In the genomic region with DNA sequence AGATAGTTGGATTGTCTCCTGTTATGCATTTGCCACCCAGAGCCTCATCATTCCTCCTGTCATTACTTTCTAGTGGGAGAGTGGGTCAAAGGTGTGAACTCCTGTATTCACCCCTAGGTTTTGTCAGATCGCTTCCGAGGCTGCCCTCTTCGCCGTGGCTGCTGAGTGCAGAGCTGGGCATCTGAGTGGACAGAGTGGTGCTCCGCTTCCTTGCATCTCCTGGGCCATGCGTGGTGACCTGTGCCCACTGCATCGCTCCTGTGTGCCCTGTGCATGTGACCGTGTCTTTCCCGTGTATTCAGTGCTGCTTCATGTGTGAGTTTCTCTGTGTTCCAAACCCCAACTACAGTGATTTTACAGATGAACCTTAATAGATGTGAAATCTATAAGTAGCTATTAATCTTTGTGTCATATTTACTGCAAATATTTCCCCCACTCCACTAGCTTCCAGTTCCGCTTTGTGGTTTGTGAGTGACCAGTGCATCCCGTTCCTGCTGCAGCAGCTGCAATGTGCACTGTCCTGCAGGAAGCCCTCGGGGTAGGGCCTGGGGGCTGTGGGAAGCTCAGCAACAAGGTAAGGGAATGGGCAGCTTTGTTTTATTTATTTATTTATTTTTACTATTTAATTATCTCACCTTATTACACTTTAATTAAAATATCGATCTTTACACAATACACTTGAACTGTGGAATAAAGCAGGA, we compare ENCODE assay signal across 25 cellular contexts. TPM values are rescaled to one million over a fixed set of nuclear protein-coding genes. Genes with fewer than 3 reads are reported as not detected.
DNase-seq lines count a peak whose midpoint lies in the region; ATAC-seq and TF ChIP-seq lines count a peak whose summit lies in the region.
"Had no signal": no experiment of that assay in that cellular context is flagged by ENCODE, and none has a peak within 500 bp of the region (broad histone marks: within the 10 kb centered on the region; RNA-seq: fewer than 3 reads in every experiment).

No MANE protein-coding gene starts in this region.

- no peak overlapping the region for H2BK15ac ChIP-seq in neuronal stem cell (ENCODE audit: low read length)

- peak overlapping the region; percentile 56 for H3K23ac ChIP-seq in neuronal stem cell (ENCODE audit: low read depth, low read length, poor library complexity)

- H3K36me3 ChIP-seq in right atrium auricular region (no peaks in the 10 kb centered on the region), neuronal stem cell (replicated peaks in 1 of 2; ENCODE audit: control insufficient read depth in 2 of 2, insufficient read depth in 2 of 2, low read length in 2 of 2) (no peaks in the 10 kb centered on the region), vagina (no peaks in the 10 kb centered on the region)
- H3K36me3 ChIP-seq: BLaER1 treated with 17β-estradiol and CSF1 and Interleukin-3, amounts not matched to agents 10 nM and 100 nM had no signal

- no peak overlapping the region for H2AK5ac ChIP-seq in neuronal stem cell (ENCODE audit: low read depth, low read length)

- peaks cover 62 to 75% of the 10 kb centered on the region in 2 donors for H3K27me3 Mint-ChIP-seq in effector memory CD8-positive, alpha-beta T cell

- intact Hi-C loops in right cardiac atrium (cut with DNase I) (no loop called here), vagina (cut with DNase I) (loop anchor here (10.0 kb wide), 1 partner anchor 56 kb away; a partner anchor contains a TSS)

- H3K4me1 ChIP-seq in right atrium auricular region = no peaks in the 10 kb centered on the region
- H3K4me1 ChIP-seq in right cardiac atrium (ENCODE audit: control insufficient read depth, insufficient read depth, low read length) = no peaks in the 10 kb centered on the region
- H3K4me1 ChIP-seq in neuronal stem cell (ENCODE audit: control insufficient read depth in 2 of 2, insufficient read depth in 1 of 2, low read depth in 1 of 2, low read length in 2 of 2) = no peaks in the 10 kb centered on the region
- peaks cover 2% of the 10 kb centered on the region for H3K4me1 ChIP-seq in vagina

- H3K18ac ChIP-seq in neuronal stem cell (ENCODE audit: low read length) = no peak overlapping the region

- H3K9ac ChIP-seq in neuronal stem cell (ENCODE audit: low read depth, low read length, poor library complexity) = no peak overlapping the region
- H3K9ac ChIP-seq: BLaER1 treated with 17β-estradiol and CSF1 and Interleukin-3, amounts not matched to agents 10 nM and 100 nM had no signal

- DNase-seq in right atrium auricular region (ENCODE audit: low spot score) = peak; percentile 28
- no peak for DNase-seq in right cardiac atrium
- peak; percentile 17 for DNase-seq in activated CD8-positive, alpha-beta memory T cell treated with anti-CD3 and anti-CD28 coated beads, Interleukin-2, amount 50 U/mL, for 48 hours
- no peak for DNase-seq in neuronal stem cell (ENCODE audit: low spot score)
- DNase-seq in vagina (ENCODE audit: extremely low spot score in 2 of 2) = peak; percentile 42 to 84
- no peak for DNase-seq in SIG-M5 (lab: John Stamatoyannopoulos, UW)
- DNase-seq in effector memory CD8-positive, alpha-beta T cell = no peak
- DNase-seq: activated T-cell treated with anti-CD3 and anti-CD28 coated beads, Interleukin-2, amount 50 U/mL, for 72 hours; amniotic stem cell; NCI-H1105 treated with DMSO at 0.1 percent for 48 hours; NCI-H2081; nucleus accumbens; PC-9; SHP77; SW 1271; T1000 had no signal

- ATAC-seq in right cardiac atrium (no peak), GM18511 (IDR thresholded peaks at IDR 0.05; ENCODE audit: unreplicated experiment) (no peak)
- no peak for ATAC-seq in effector memory CD8-positive, alpha-beta T cell (replicated peaks)
- ATAC-seq: activated CD4-positive, CD25-positive, alpha-beta regulatory T cell treated with anti-CD3 and anti-CD28 coated beads, Interleukin-2, amount 50 U/mL, for 24 hours; activated T-cell treated with anti-CD3 and anti-CD28 coated beads, Interleukin-2, amount 50 U/mL, for 72 hours; stimulated activated effector memory CD8-positive, alpha-beta T cell treated with anti-CD3 and anti-CD28 coated beads, Interleukin-12 subunit alpha, Interleukin-12 subunit beta, amount 100 ng/mL, for 72 hours had no signal

- no peak for TF ChIP-seq POLR2A in vagina (IDR thresholded peaks at IDR 0.05)

- no peak overlapping the region for H4K8ac ChIP-seq in neuronal stem cell (ENCODE audit: low read depth, low read length)

- H3K9me3 ChIP-seq in right atrium auricular region = peaks cover 0 to 11% of the 10 kb centered on the region in 2 donors
- no peaks in the 10 kb centered on the region for H3K9me3 ChIP-seq in right cardiac atrium (ENCODE audit: control insufficient read depth, low read length)
- H3K9me3 ChIP-seq in neuronal stem cell (replicated peaks in 1 of 2; ENCODE audit: control insufficient read depth in 2 of 2, insufficient read depth in 1 of 2, low read depth in 1 of 2, low read length in 2 of 2) = peaks cover 2 to 7% of the 10 kb centered on the region in 2 donors
- H3K9me3 ChIP-seq in vagina = no peaks in the 10 kb centered on the region

- no peak overlapping the region for H3K27ac Mint-ChIP-seq in effector memory CD8-positive, alpha-beta T cell
- H3K27ac Mint-ChIP-seq: activated naive CD4-positive, alpha-beta T cell treated with anti-CD3 and anti-CD28 coated beads, Interleukin-2, amount 10 ng/mL, durations not matched to agents 7 days and 5 days; activated T-cell treated with anti-CD3 and anti-CD28 coated beads, Interleukin-2, amount 50 U/mL, for 72 hours; dendritic cell treated with granulocyte-macrophage colony-stimulating factor and Interleukin-4, amounts not matched to agents 40 ng/mL and 50 ng/mL, for 4 days; H9; stimulated activated effector memory CD8-positive, alpha-beta T cell treated with anti-CD3 and anti-CD28 coated beads, Interleukin-12 subunit alpha, Interleukin-12 subunit beta, amount 100 ng/mL, for 72 hours had no signal

- H3K4ac ChIP-seq in neuronal stem cell (ENCODE audit: low read length) = no peak overlapping the region

- H3K4me3 Mint-ChIP-seq in effector memory CD8-positive, alpha-beta T cell = no peak overlapping the region
- H3K4me3 Mint-ChIP-seq: activated naive CD4-positive, alpha-beta T cell treated with anti-CD3 and anti-CD28 coated beads, Interleukin-2, amount 10 ng/mL, durations not matched to agents 7 days and 5 days; activated T-cell treated with anti-CD3 and anti-CD28 coated beads, Interleukin-2, amount 50 U/mL, for 72 hours; dendritic cell treated with granulocyte-macrophage colony-stimulating factor and Interleukin-4, amounts not matched to agents 40 ng/mL and 50 ng/mL, for 4 days; H9; stimulated activated effector memory CD8-positive, alpha-beta T cell treated with anti-CD3 and anti-CD28 coated beads, Interleukin-12 subunit alpha, Interleukin-12 subunit beta, amount 100 ng/mL, for 72 hours had no signal

- no peaks in the 10 kb centered on the region for H3K4me1 Mint-ChIP-seq in effector memory CD8-positive, alpha-beta T cell (ENCODE audit: low read depth in 2 of 2)
- H3K4me1 Mint-ChIP-seq: activated naive CD4-positive, alpha-beta T cell treated with anti-CD3 and anti-CD28 coated beads, Interleukin-2, amount 10 ng/mL, durations not matched to agents 7 days and 5 days; stimulated activated effector memory CD8-positive, alpha-beta T cell treated with anti-CD3 and anti-CD28 coated beads, Interleukin-12 subunit alpha, Interleukin-12 subunit beta, amount 100 ng/mL, for 72 hours had no signal

- no peak overlapping the region for H3K27ac ChIP-seq in right atrium auricular region
- no peak overlapping the region for H3K27ac ChIP-seq in right cardiac atrium (ENCODE audit: low read length)
- H3K27ac ChIP-seq in neuronal stem cell (replicated peaks; ENCODE audit: low read length) = no peak overlapping the region
- H3K27ac ChIP-seq in vagina = no peak overlapping the region
- H3K27ac ChIP-seq: BLaER1 treated with 17β-estradiol and CSF1 and Interleukin-3, amounts not matched to agents 10 nM and 100 nM; PC-9 had no signal

- H2BK5ac ChIP-seq in neuronal stem cell (ENCODE audit: low read length) = no peak overlapping the region

- peaks cover 6 to 9% of the 10 kb centered on the region in 2 donors for H3K9me3 Mint-ChIP-seq in effector memory CD8-positive, alpha-beta T cell

- no peak overlapping the region for H2BK120ac ChIP-seq in neuronal stem cell (ENCODE audit: low read depth, low read length)

- H2BK12ac ChIP-seq in neuronal stem cell (ENCODE audit: low read length) = no peak overlapping the region

- H3K14ac ChIP-seq in neuronal stem cell (ENCODE audit: low read length) = no peak overlapping the region

- no peaks in the 10 kb centered on the region for H3K27me3 ChIP-seq in right atrium auricular region
- no peaks in the 10 kb centered on the region for H3K27me3 ChIP-seq in right cardiac atrium (ENCODE audit: control insufficient read depth, insufficient read depth)
- peaks cover 0 to 2% (median 0%) of the 10 kb centered on the region in 3 experiments for H3K27me3 ChIP-seq in neuronal stem cell (ENCODE audit: control insufficient read depth in 3 of 3, insufficient read depth in 3 of 3, low read depth in 1 of 3, low read length in 3 of 3)
- H3K27me3 ChIP-seq in vagina = no peaks in the 10 kb centered on the region
- H3K27me3 ChIP-seq: BLaER1 treated with 17β-estradiol and CSF1 and Interleukin-3, amounts not matched to agents 10 nM and 100 nM had no signal

- H3K36me3 Mint-ChIP-seq in effector memory CD8-positive, alpha-beta T cell (ENCODE audit: insufficient read depth) = peaks cover 8% of the 10 kb centered on the region
- H3K36me3 Mint-ChIP-seq: activated naive CD4-positive, alpha-beta T cell treated with anti-CD3 and anti-CD28 coated beads, Interleukin-2, amount 10 ng/mL, durations not matched to agents 7 days and 5 days; stimulated activated effector memory CD8-positive, alpha-beta T cell treated with anti-CD3 and anti-CD28 coated beads, Interleukin-12 subunit alpha, Interleukin-12 subunit beta, amount 100 ng/mL, for 72 hours had no signal

- H3K4me3 ChIP-seq in right atrium auricular region (no peak overlapping the region), right cardiac atrium (ENCODE audit: low read length) (no peak overlapping the region), neuronal stem cell (ENCODE audit: low read length in 2 of 2) (no peak overlapping the region), vagina (no peak overlapping the region)
- H3K4me3 ChIP-seq: BLaER1 treated with 17β-estradiol and CSF1 and Interleukin-3, amounts not matched to agents 10 nM and 100 nM; PC-9 had no signal

- H3K4me2 ChIP-seq in neuronal stem cell (ENCODE audit: insufficient read depth, low read length, poor library complexity, severe bottlenecking) = no peak overlapping the region
- H3K4me2 ChIP-seq: BLaER1 treated with 17β-estradiol and CSF1 and Interleukin-3, amounts not matched to agents 10 nM and 100 nM; PC-9 had no signal

- no peak overlapping the region for H4K91ac ChIP-seq in neuronal stem cell (ENCODE audit: low read depth, low read length, poor library complexity)

- WGBS in right cardiac atrium = 91% methylated on average over 13 of the region's 13 CpGs
- WGBS in neuronal stem cell (ENCODE audit: extremely low coverage in 2 of 2, insufficient read length in 2 of 2, insufficient replicate concordance in 1 of 2), 2 donors = no CpG with 5 or more reads among the region's 13 CpGs

- H3K79me1 ChIP-seq in neuronal stem cell (ENCODE audit: low read depth, low read length) = no peaks in the 10 kb centered on the region

- H2AFZ ChIP-seq in neuronal stem cell (ENCODE audit: low read length) = no peak overlapping the region
- H2AFZ ChIP-seq: PC-9 had no signal

- TF ChIP-seq CTCF in right atrium auricular region (IDR thresholded peaks at IDR 0.05) (no peak), vagina (IDR thresholded peaks at IDR 0.05) (no peak)

RNA-seq across cellular contexts. Expression of a gene that starts 53.1 kb away (rescaled TPM):
- total RNA-seq in right atrium auricular region (1 to 10 TPM in 1 of 2 donors, under 1 TPM in 1; 0.59 to 2.7 TPM), right cardiac atrium (under 1 TPM; 0.21 to 0.76 (median 0.38) TPM), vagina (not detected)
- polyA plus RNA-seq in right cardiac atrium = 0.20 TPM
- polyA plus RNA-seq in neuronal stem cell (2013, experiment 1 of 2) = 0.03 TPM
- 0.04 TPM for polyA plus RNA-seq in neuronal stem cell (2013, experiment 2 of 2)
- total RNA-seq: Daoy, myocyte had no signal

RNA-seq across cellular contexts. Expression of a gene that starts 56.9 kb away (rescaled TPM):
- total RNA-seq in right atrium auricular region = 100 to 1,000 TPM; 206 to 254 TPM
- total RNA-seq in right cardiac atrium = 100 to 1,000 TPM; 197 to 213 (median 202) TPM
- polyA plus RNA-seq in right cardiac atrium = 273 TPM
- polyA plus RNA-seq in neuronal stem cell (2013, experiment 1 of 2) = 34.2 TPM
- polyA plus RNA-seq in neuronal stem cell (2013, experiment 2 of 2) = 33.8 TPM
- 215 TPM for total RNA-seq in vagina

Comparison
In these comparisons a context has a peak if more than half of its experiments do, and no peak if none do; other contexts are left out.
1. DNase-seq: peak in right atrium auricular region (single experiment), activated CD8-positive, alpha-beta memory T cell treated with anti-CD3 and anti-CD28 coated beads, Interleukin-2, amount 50 U/mL, for 48 hours (single experiment) and vagina (2 of 2); none in right cardiac atrium (0 of 3), neuronal stem cell (single experiment), SIG-M5 (single experiment) and effector memory CD8-positive, alpha-beta T cell (0 of 3).